11 cellular contexts compared by ENCODE assay signal in the genomic region with DNA sequence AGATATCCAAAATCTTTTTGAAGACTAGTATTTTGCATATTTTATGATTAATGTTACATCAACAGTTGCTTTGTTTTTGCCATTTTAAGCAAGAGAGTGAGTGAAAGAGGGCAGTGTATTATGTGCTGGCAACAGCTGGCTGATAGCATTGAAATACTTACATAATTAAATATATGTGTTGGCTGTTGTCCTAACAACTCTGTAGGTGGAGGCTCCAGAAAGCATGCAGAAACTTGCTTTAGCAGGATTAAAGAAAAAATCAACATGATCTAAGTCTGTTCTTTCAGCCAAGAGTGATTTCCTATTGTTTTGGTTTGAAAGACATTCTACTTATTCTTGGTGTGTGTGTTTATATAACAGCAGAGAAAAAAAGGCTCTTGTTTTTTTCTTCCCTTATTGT.
DNase-seq lines count a peak whose midpoint lies in the region; TF ChIP-seq lines count a peak whose summit lies in the region.
"Had no signal": no experiment of that assay in that cellular context is flagged by ENCODE, and none has a peak within 500 bp of the region (broad histone marks: within the 10 kb centered on the region; RNA-seq: fewer than 3 reads in every experiment).

No MANE protein-coding gene starts in this region.

- POLR2A ChIA-PET in HEK293T (lab: Yijun Ruan, JAX), result no interaction called here

- DNase-seq in MG63 (peak; percentile 7), NCI-H748 treated with DMSO at 0.1 percent for 48 hours (lab: John Stamatoyannopoulos, UW) (peak; percentile 97), fibroblast of lung (ENCODE audit: low read depth in 2 of 2) (peak; percentile 48 to 70), HEK293T (ENCODE audit: extremely low spot score) (no peak), NOMO-1 treated with DMSO at 0.1 percent for 48 hours (lab: John Stamatoyannopoulos, UW; ENCODE audit: unreplicated experiment) (no peak)
- no peak for DNase-seq in activated CD8-positive, alpha-beta memory T cell treated with anti-CD3 and anti-CD28 coated beads, Interleukin-2, amount 50 U/mL, for 48 hours
- DNase-seq: activated CD4-positive, alpha-beta T cell treated with anti-CD3 and anti-CD28 coated beads for 48 hours; activated naive CD4-positive, alpha-beta T cell treated with anti-CD3 and anti-CD28 coated beads, Interleukin-2, amount 50 U/mL, for 16 hours; EL; left ventricle myocardium inferior had no signal

- H3K27ac ChIP-seq in fibroblast of lung (ENCODE audit: insufficient read depth, low read length) (no peak overlapping the region), skin epidermis (peak overlapping the region in 17 of 21 experiments; percentile 3 to 75 (median 52))
- H3K27ac ChIP-seq: left ventricle myocardium inferior had no signal

- TF ChIP-seq CTCF in fibroblast of lung (conservative IDR thresholded peaks at IDR 0.05 in 1 of 2, IDR thresholded peaks at IDR 0.05 in 1 of 2; ENCODE audit: low read depth in 1 of 2, low read length in 2 of 2), result no peak

- H3K9me3 ChIP-seq in MG63, result no peaks in the 10 kb centered on the region
- no peaks in the 10 kb centered on the region for H3K9me3 ChIP-seq in fibroblast of lung (ENCODE audit: control insufficient read depth, insufficient read depth, low read depth, low read length)
- H3K9me3 ChIP-seq: left ventricle myocardium inferior had no signal

- H2AFZ ChIP-seq in fibroblast of lung (ENCODE audit: low read length), result no peak overlapping the region

- H3K79me2 ChIP-seq in fibroblast of lung (ENCODE audit: control insufficient read depth, insufficient read depth, low read length), result no peaks in the 10 kb centered on the region

- CTCF ChIA-PET in HEK293T (lab: Yijun Ruan, JAX), result no interaction called here

- H3K36me3 ChIP-seq in MG63 (no peaks in the 10 kb centered on the region), fibroblast of lung (ENCODE audit: control insufficient read depth, insufficient read depth, low read length) (no peaks in the 10 kb centered on the region)
- H3K36me3 ChIP-seq: left ventricle myocardium inferior had no signal

- H3K27me3 ChIP-seq in MG63 (no peaks in the 10 kb centered on the region), fibroblast of lung (ENCODE audit: control insufficient read depth, insufficient read depth, low read length) (no peaks in the 10 kb centered on the region)

- H3K4me1 ChIP-seq in fibroblast of lung (ENCODE audit: control insufficient read depth, extremely low read depth, insufficient read depth, low read length), result no peaks in the 10 kb centered on the region

- H3K4me3 ChIP-seq in MG63, result no peak overlapping the region
- H3K4me3 ChIP-seq in fibroblast of lung (replicated peaks in 1 of 4; ENCODE audit: control extremely low read depth in 1 of 4, insufficient read depth in 1 of 4, low read depth in 3 of 4, low read length in 4 of 4), result no peak overlapping the region
- H3K4me3 ChIP-seq in skin epidermis, result no peak overlapping the region
- H3K4me3 ChIP-seq: left ventricle myocardium inferior had no signal

- no peak overlapping the region for H3K4me2 ChIP-seq in fibroblast of lung (ENCODE audit: extremely low read depth, insufficient read depth, low read length)

- no peaks in the 10 kb centered on the region for H4K20me1 ChIP-seq in fibroblast of lung (ENCODE audit: control insufficient read depth, extremely low read depth, insufficient read depth, low read length)

- no peak overlapping the region for H3K9ac ChIP-seq in fibroblast of lung (ENCODE audit: insufficient read depth, low read length)

TF ChIP-seq in HEK293T, 16 proteins besides CTCF, POLR2A, EP300 and RAD21:
- TF ChIP-seq ZNF384 (IDR thresholded peaks at IDR 0.05) (no peak), FOXK2 (IDR thresholded peaks at IDR 0.05) (no peak)

Comparison
In these comparisons a context has a peak if more than half of its experiments do, and no peak if none do; other contexts are left out.
1. DNase-seq: peak in MG63 (single experiment), NCI-H748 treated with DMSO at 0.1 percent for 48 hours (single experiment) and fibroblast of lung (2 of 2); none in activated CD8-positive, alpha-beta memory T cell treated with anti-CD3 and anti-CD28 coated beads, Interleukin-2, amount 50 U/mL, for 48 hours (single experiment), HEK293T (single experiment) and NOMO-1 treated with DMSO at 0.1 percent for 48 hours (single experiment).